ENCODE assay signal across 12 cellular contexts in the genomic region with DNA sequence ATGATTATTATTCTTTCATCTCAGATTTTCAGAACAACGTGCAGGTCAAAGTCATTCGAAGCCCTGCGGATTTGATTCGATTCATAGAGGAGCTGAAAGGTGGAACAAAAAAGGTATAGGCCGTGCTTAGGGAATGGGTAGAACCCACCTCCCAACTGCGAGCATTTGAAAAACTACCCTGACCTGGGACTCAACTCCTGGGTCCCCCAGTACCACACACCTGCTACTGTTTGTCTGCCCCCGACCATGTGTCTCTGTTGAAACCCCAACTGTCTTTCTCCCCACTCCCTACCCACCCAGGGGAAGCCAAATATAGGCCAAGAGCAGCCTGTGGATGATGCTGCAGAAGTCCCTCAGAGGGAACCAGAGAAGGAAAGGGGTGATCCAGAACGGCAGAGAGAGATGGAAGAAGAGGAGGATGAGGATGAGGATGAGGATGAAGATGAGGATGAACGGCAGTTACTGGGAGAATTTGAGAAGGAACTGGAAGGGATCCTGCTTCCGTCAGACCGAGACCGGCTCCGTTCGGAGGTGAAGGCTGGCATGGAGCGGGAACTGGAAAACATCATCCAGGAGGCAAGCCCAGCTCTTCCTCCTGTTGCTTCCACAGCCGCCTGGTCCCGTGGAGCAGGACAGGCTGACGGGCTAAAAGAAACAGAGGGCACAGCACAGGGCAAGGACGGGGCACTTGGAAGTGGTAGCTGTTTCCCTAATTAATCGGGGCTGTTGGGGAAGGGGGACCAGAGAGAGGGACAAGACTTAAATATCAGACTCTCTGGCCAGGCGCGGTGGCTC.
"Had no signal": no experiment of that assay in that cellular context is flagged by ENCODE, and none has a peak within 500 bp of the region (broad histone marks: within the 10 kb centered on the region; RNA-seq: fewer than 3 reads in every experiment).

No MANE protein-coding gene starts in this region.

- H3K4me3 Mint-ChIP-seq: memory B cell, nephron had no signal

- H3K4me3 ChIP-seq: gastroesophageal sphincter, left lung, thyroid gland, uterus had no signal

- DNase-seq: activated CD4-positive, alpha-beta T cell treated with anti-CD3 and anti-CD28 coated beads, Interleukin-2, amount 50 U/mL, for 48 hours; aorta; left lung; occipital lobe; stimulated activated CD4-positive, alpha-beta T cell treated with anti-CD3 and anti-CD28 coated beads, Interleukin-4, amount 100 ng/mL, for 1 hour; thyroid gland; uterus had no signal

- H3K4me1 Mint-ChIP-seq: nephron had no signal

- ATAC-seq: activated CD4-positive, CD25-positive, alpha-beta regulatory T cell treated with anti-CD3 and anti-CD28 coated beads, Interleukin-2, amount 50 U/mL, for 24 hours; gastroesophageal sphincter; left lung had no signal

- H3K27me3 ChIP-seq: gastroesophageal sphincter, left lung, thyroid gland, uterus had no signal

- H3K9me3 Mint-ChIP-seq: memory B cell, nephron had no signal

- H3K9me3 ChIP-seq: gastroesophageal sphincter, left lung, thyroid gland, uterus had no signal

- H3K36me3 ChIP-seq: uterus had no signal

- H3K27me3 Mint-ChIP-seq: memory B cell had no signal

- H3K27ac ChIP-seq: epithelial cell of prostate, gastroesophageal sphincter, left lung, thyroid gland, uterus had no signal

- H3K27ac Mint-ChIP-seq: memory B cell, nephron had no signal

- H3K4me1 ChIP-seq: gastroesophageal sphincter, left lung, thyroid gland, uterus had no signal
